Comparison of ENCODE assay signal across 1 cellular context in the genomic region with DNA sequence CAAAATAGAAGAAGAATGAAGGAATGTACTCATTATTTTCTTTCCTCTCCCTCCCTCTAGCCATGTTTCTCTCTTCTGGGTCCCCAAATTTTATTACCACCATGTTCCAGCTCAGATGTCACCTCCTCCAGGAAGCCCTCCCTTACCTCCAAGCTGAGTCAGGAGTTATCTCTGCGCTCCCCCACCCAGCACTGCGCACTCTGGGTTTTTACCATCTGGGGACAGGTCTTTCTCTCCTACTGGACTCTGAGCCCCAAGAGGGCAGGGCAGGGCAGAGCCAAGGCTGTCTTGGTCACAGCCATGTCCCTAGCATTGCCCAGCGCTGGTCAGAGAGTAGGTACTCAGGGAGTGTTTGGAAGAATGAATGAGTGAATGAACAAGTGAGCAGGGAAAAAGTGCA.
TF ChIP-seq lines count a peak whose summit lies in the region.

No MANE protein-coding gene starts in this region.

TF ChIP-seq in GM23338, 12 proteins besides CTCF, POLR2A, EP300 and RAD21:
- no peak for TF ChIP-seq CREB1 (CRISPR knock-in tag; IDR thresholded peaks at IDR 0.05; ENCODE audit: low read depth)
TF ChIP-seq in GM23338: peak in this region for 0.
